In the genomic region with DNA sequence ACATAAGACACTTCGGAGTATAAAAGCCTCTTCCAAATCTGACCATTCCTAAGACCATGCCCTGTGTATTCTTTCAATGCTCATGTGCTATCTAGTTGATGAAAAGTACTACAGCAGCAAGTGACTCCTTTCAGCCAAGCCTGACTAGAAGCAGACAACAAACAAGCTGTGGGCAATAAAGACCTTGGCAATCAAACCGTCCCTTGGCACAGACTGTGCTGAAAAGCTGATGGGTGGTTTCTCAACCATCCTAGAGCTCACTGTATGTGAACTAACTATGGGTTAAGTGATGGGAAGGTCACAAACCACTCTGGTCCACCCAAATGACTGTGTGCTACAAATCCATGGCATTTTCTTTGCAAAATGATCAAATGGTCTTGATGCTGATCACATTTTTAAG, we compare ENCODE assay signal across 26 cellular contexts.
A peak's percentile ranks its signal among the peaks of the same experiment; 100 is the strongest.
DNase-seq lines count a peak whose midpoint lies in the region; ATAC-seq and TF ChIP-seq lines count a peak whose summit lies in the region.
"Had no signal": no experiment of that assay in that cellular context is flagged by ENCODE, and none has a peak within 500 bp of the region (broad histone marks: within the 10 kb centered on the region; RNA-seq: fewer than 3 reads in every experiment).

No MANE protein-coding gene starts in this region.

- no peak overlapping the region for H3K14ac ChIP-seq in trophoblast cell (ENCODE audit: low read length)

- no CpG with 5 or more reads among the region's 2 CpGs for WGBS in trophoblast cell (ENCODE audit: extremely low coverage, insufficient coverage, insufficient read length)

- H2BK120ac ChIP-seq in trophoblast cell (ENCODE audit: insufficient read depth, low read length, poor library complexity), result no peak overlapping the region

- H2BK5ac ChIP-seq in trophoblast cell (ENCODE audit: low read depth, low read length, poor library complexity), result no peak overlapping the region

- peaks cover 39% of the 10 kb centered on the region for H3K36me3 ChIP-seq in CD8-positive, alpha-beta memory T cell (ENCODE audit: insufficient read depth, low read length)
- H3K36me3 ChIP-seq in trophoblast cell (ENCODE audit: control insufficient read depth in 1 of 2, insufficient read depth in 2 of 2, low read length in 2 of 2) (peaks cover 16 to 27% of the 10 kb centered on the region in 2 experiments), breast epithelium (peaks cover 5% of the 10 kb centered on the region)

- H3K4me1 Mint-ChIP-seq in CD8-positive, alpha-beta memory T cell, result peaks cover 8 to 29% (median 24%) of the 10 kb centered on the region in 3 donors
- peaks cover 22% of the 10 kb centered on the region for H3K4me1 Mint-ChIP-seq in T-helper 17 cell
- H3K4me1 Mint-ChIP-seq: GM23338 had no signal

- no peak overlapping the region for H2AFZ ChIP-seq in trophoblast cell (ENCODE audit: insufficient read depth, low read length, poor library complexity)
- H2AFZ ChIP-seq: GM23338 had no signal

- no peaks in the 10 kb centered on the region for H3K4me1 ChIP-seq in CD8-positive, alpha-beta memory T cell (ENCODE audit: insufficient read depth, low read length)
- H3K4me1 ChIP-seq in trophoblast cell (ENCODE audit: control insufficient read depth in 1 of 2, insufficient read depth in 2 of 2, low read length in 2 of 2) (no peaks in the 10 kb centered on the region), breast epithelium (no peaks in the 10 kb centered on the region)
- H3K4me1 ChIP-seq: A549; BLaER1 treated with 17β-estradiol and CSF1 and Interleukin-3, amounts not matched to agents 10 nM and 100 nM had no signal

- no peaks in the 10 kb centered on the region for H3K9me3 ChIP-seq in CD8-positive, alpha-beta memory T cell (ENCODE audit: low read length)
- H3K9me3 ChIP-seq in T-helper 17 cell (ENCODE audit: control insufficient read depth, low read length, poor library complexity, severe bottlenecking) (no peaks in the 10 kb centered on the region), trophoblast cell (ENCODE audit: insufficient read depth, low read depth, low read length) (peaks cover 10% of the 10 kb centered on the region), breast epithelium (peaks cover 0 to 4% of the 10 kb centered on the region in 2 donors)
- H3K9me3 ChIP-seq: A549 had no signal

- intact Hi-C loops in Right ventricle myocardium superior (cut with DNase I) (no loop called here), cardiac septum (cut with DNase I) (no loop called here), breast epithelium (cut with DNase I; ENCODE audit: low total_unique reads) (no loop called here)

- no peaks in the 10 kb centered on the region for H3K27me3 ChIP-seq in CD8-positive, alpha-beta memory T cell (ENCODE audit: insufficient read depth, low read length, poor library complexity, severe bottlenecking)
- no peaks in the 10 kb centered on the region for H3K27me3 ChIP-seq in trophoblast cell (ENCODE audit: insufficient read depth, low read length)
- no peaks in the 10 kb centered on the region for H3K27me3 ChIP-seq in breast epithelium
- H3K27me3 ChIP-seq: BLaER1 treated with 17β-estradiol and CSF1 and Interleukin-3, amounts not matched to agents 10 nM and 100 nM had no signal

- no peak overlapping the region for H3K4ac ChIP-seq in trophoblast cell (ENCODE audit: low read depth, low read length)

- ATAC-seq in Right ventricle myocardium superior (ENCODE audit: poor library complexity) (peak; percentile 67), T-helper 17 cell (no peak), left lobe of liver (peak; percentile 51)
- ATAC-seq: A549, GM23338 had no signal

- H4K12ac ChIP-seq in trophoblast cell (ENCODE audit: low read depth, low read length), result no peak overlapping the region

- H3K27ac ChIP-seq in CD8-positive, alpha-beta memory T cell (ENCODE audit: low read depth, low read length), result no peak overlapping the region
- no peak overlapping the region for H3K27ac ChIP-seq in trophoblast cell (ENCODE audit: low read depth, low read length)
- no peak overlapping the region for H3K27ac ChIP-seq in breast epithelium
- H3K27ac ChIP-seq: A549; BLaER1 treated with 17β-estradiol and CSF1 and Interleukin-3, amounts not matched to agents 10 nM and 100 nM had no signal

- no peak for TF ChIP-seq CTCF in breast epithelium (IDR thresholded peaks at IDR 0.05)

- H4K91ac ChIP-seq in trophoblast cell (ENCODE audit: low read depth, low read length), result no peak overlapping the region

- no peak for TF ChIP-seq POLR2A in breast epithelium (IDR thresholded peaks at IDR 0.05)

- no peaks in the 10 kb centered on the region for H3K79me2 ChIP-seq in trophoblast cell (ENCODE audit: control insufficient read depth, insufficient read depth, low read length, poor library complexity)

- H3K79me1 ChIP-seq in trophoblast cell (ENCODE audit: low read length), result no peaks in the 10 kb centered on the region

- no peak overlapping the region for H3K9ac ChIP-seq in trophoblast cell (ENCODE audit: low read length)
- H3K9ac ChIP-seq: BLaER1 treated with 17β-estradiol and CSF1 and Interleukin-3, amounts not matched to agents 10 nM and 100 nM had no signal

- no peak overlapping the region for H2AK5ac ChIP-seq in trophoblast cell (ENCODE audit: low read length)

- no peak overlapping the region for H2BK12ac ChIP-seq in trophoblast cell (ENCODE audit: low read length)

- no peak overlapping the region for H3K4me3 ChIP-seq in CD8-positive, alpha-beta memory T cell (ENCODE audit: low read length)
- no peak overlapping the region for H3K4me3 ChIP-seq in trophoblast cell (ENCODE audit: low read depth, low read length)
- H3K4me3 ChIP-seq in breast epithelium, result no peak overlapping the region
- H3K4me3 ChIP-seq: A549; BLaER1 treated with 17β-estradiol and CSF1 and Interleukin-3, amounts not matched to agents 10 nM and 100 nM; GM23338; HAP-1 had no signal

- peaks cover 0 to 5% of the 10 kb centered on the region in 2 donors for H3K27me3 Mint-ChIP-seq in CD8-positive, alpha-beta memory T cell
- H3K27me3 Mint-ChIP-seq in T-helper 17 cell, result no peaks in the 10 kb centered on the region

- no peak overlapping the region for H3K4me2 ChIP-seq in trophoblast cell (ENCODE audit: low read length)
- H3K4me2 ChIP-seq: A549; BLaER1 treated with 17β-estradiol and CSF1 and Interleukin-3, amounts not matched to agents 10 nM and 100 nM; GM23338 had no signal

- no peak overlapping the region for H3K18ac ChIP-seq in trophoblast cell (ENCODE audit: low read length)

- H3K27ac Mint-ChIP-seq in CD8-positive, alpha-beta memory T cell, result peak overlapping the region in 6 of 8 donors; percentile 14 to 73 (median 34)
- peak overlapping the region; percentile 97 for H3K27ac Mint-ChIP-seq in T-helper 17 cell
- H3K27ac Mint-ChIP-seq: GM23338, HFFc6 had no signal

- H3K23ac ChIP-seq in trophoblast cell (ENCODE audit: low read length), result no peak overlapping the region

- H3K9me3 Mint-ChIP-seq in CD8-positive, alpha-beta memory T cell, result peaks cover 0 to 6% (median 0%) of the 10 kb centered on the region in 5 donors

- POLR2A ChIA-PET in CD8-positive, alpha-beta memory T cell (lab: Charles Lee), result no interaction called here

- CTCF ChIA-PET in CD8-positive, alpha-beta memory T cell (lab: Charles Lee), result no interaction called here

- DNase-seq in Right ventricle myocardium superior (no peak), cardiac septum (ENCODE audit: low spot score) (no peak), T-helper 17 cell (no peak), left lobe of liver (ENCODE audit: low spot score) (no peak), trophoblast cell (no peak), HT-29 (ENCODE audit: low spot score) (no peak), breast epithelium (ENCODE audit: low spot score in 2 of 2) (no peak)
- DNase-seq in CD8-positive, alpha-beta memory T cell, result no peak
- DNase-seq: AML-193, Calu3, DMS79 treated with DMSO at 0.1 percent for 48 hours, GF-D8, HFFc6, IMR-90, KG1, NCI-H1048, NCI-H1417, NCI-H1694, NCI-H2029 treated with DMSO at 0.1 percent for 48 hours, NCI-H526 treated with DMSO at 0.1 percent for 48 hours, RPMI8226, SHP77 treated with DMSO at 0.1 percent for 48 hours had no signal

- H4K8ac ChIP-seq in trophoblast cell (ENCODE audit: low read depth, low read length), result no peak overlapping the region

- H3K36me3 Mint-ChIP-seq in CD8-positive, alpha-beta memory T cell, result peaks cover 42 to 81% (median 44%) of the 10 kb centered on the region in 3 donors
- peaks cover 16% of the 10 kb centered on the region for H3K36me3 Mint-ChIP-seq in T-helper 17 cell (ENCODE audit: low read depth)

- H3K4me3 Mint-ChIP-seq in CD8-positive, alpha-beta memory T cell, result no peak overlapping the region
- no peak overlapping the region for H3K4me3 Mint-ChIP-seq in T-helper 17 cell
- H3K4me3 Mint-ChIP-seq: GM23338, HFFc6 had no signal
